21 cellular contexts compared by ENCODE assay signal in the genomic region with DNA sequence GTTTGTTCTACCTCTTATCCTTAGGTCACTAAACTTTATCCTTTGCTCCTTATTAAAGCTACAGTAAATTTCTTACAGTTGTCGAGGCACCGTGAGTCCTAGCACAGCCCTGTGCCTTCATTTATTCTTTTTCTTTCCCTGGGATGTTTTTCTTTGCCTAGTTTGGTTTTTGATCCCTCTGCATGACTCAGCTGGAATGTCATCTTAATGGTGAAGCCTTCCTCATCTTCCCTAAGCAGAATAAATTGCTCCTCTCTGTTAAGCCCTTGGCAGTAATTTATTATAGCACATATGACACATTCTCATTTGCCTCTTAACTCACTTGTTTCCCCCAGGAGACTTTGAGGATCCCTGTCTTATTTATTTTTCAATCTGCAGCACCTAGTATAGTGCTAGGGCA. TPM values are rescaled to one million over a fixed set of nuclear protein-coding genes. Genes with fewer than 3 reads are reported as not detected.
DNase-seq lines count a peak whose midpoint lies in the region; ATAC-seq, FAIRE-seq and TF ChIP-seq lines count a peak whose summit lies in the region.
"Had no signal": no experiment of that assay in that cellular context is flagged by ENCODE, and none has a peak within 500 bp of the region (broad histone marks: within the 10 kb centered on the region; RNA-seq: fewer than 3 reads in every experiment).

No MANE protein-coding gene starts in this region.

- H3K36me3 Mint-ChIP-seq in T-helper 17 cell (ENCODE audit: low read depth) = peaks cover 15% of the 10 kb centered on the region

- H3K27me3 ChIP-seq in HepG2 (ENCODE audit: control insufficient read depth in 1 of 2, insufficient read depth in 2 of 2, low read length in 2 of 2) (no peaks in the 10 kb centered on the region), right lobe of liver (no peaks in the 10 kb centered on the region)
- H3K27me3 ChIP-seq: foreskin keratinocyte, neural progenitor cell, right atrium auricular region, uterus had no signal

- H3K4me1 Mint-ChIP-seq in T-helper 17 cell = peaks cover 7% of the 10 kb centered on the region
- H3K4me1 Mint-ChIP-seq: neural progenitor cell had no signal

- 89% methylated on average over 2 of the region's 2 CpGs for WGBS in HepG2 (ENCODE audit: low lambda C conversion rate)
- 100% methylated on average over 2 of the region's 2 CpGs for WGBS in right lobe of liver (ENCODE audit: insufficient coverage, low coverage, low lambda C conversion rate, missing lambda C conversion rate)

- TF ChIP-seq EP300 in HepG2 (IDR thresholded peaks at IDR 0.05; ENCODE audit: low read depth in 2 of 2, low read length in 2 of 2) (no peak), HepG2 (CRISPR knock-in tag; IDR thresholded peaks at IDR 0.05; ENCODE audit: borderline replicate concordance) (no peak)

- H2AFZ ChIP-seq in HepG2 (ENCODE audit: low read length) = no peak overlapping the region
- H2AFZ ChIP-seq: neural progenitor cell had no signal

- no peak for FAIRE-seq in HepG2 (lab: Jason Lieb, UNC)
- FAIRE-seq: GM12892 had no signal

- CTCF ChIA-PET in HepG2 (lab: Yijun Ruan, JAX; ENCODE audit: low intra/inter-chr PET ratio, low total read pairs) = no interaction called here

- intact Hi-C loops in HepG2 (cut with micrococcal nuclease; ENCODE audit: unreplicated experiment) (no loop called here), right lobe of liver (cut with DNase I) (no loop called here), Right ventricle myocardium superior (cut with DNase I) (no loop called here), posterior vena cava (cut with DNase I) (no loop called here)

- H3K27me3 Mint-ChIP-seq in T-helper 17 cell = no peaks in the 10 kb centered on the region
- H3K27me3 Mint-ChIP-seq: CD8-positive, alpha-beta memory T cell had no signal

- H3K27ac Mint-ChIP-seq in T-helper 17 cell = peak overlapping the region; percentile 24
- H3K27ac Mint-ChIP-seq: neural progenitor cell had no signal

- H3K4me3 Mint-ChIP-seq in T-helper 17 cell = no peak overlapping the region
- H3K4me3 Mint-ChIP-seq: CD8-positive, alpha-beta memory T cell; neural progenitor cell had no signal

- BruUV-seq in HepG2 (replicated peaks; lab: Mats Ljungman, UMichigan) = no TSS peak

- H3K36me3 ChIP-seq in HepG2 (replicated peaks in 1 of 2; ENCODE audit: control insufficient read depth in 1 of 2, insufficient read depth in 2 of 2, low read length in 2 of 2) (peaks cover 2 to 14% of the 10 kb centered on the region in 2 experiments; a peak in 3 of 5 replicates), right lobe of liver (peaks cover 0 to 28% (median 2%) of the 10 kb centered on the region in 4 donors)

- in situ Hi-C loops in HepG2 (cut with HindIII; ENCODE audit: extremely low pct_ligation_motif_present, low pct_unique_long_range_greater_than_20kb) = no loop called here

- H3K4me2 ChIP-seq in HepG2 (ENCODE audit: low read depth, low read length) = no peak overlapping the region
- H3K4me2 ChIP-seq: neural progenitor cell had no signal

- H4K20me1 ChIP-seq in HepG2 (ENCODE audit: insufficient read depth, low read length) = no peaks in the 10 kb centered on the region

- DNase-seq in HepG2 (ENCODE audit: low spot score) (no peak), right lobe of liver (no peak), T-helper 17 cell (no peak), hepatic stellate cell (ENCODE audit: low spot score) (peak; percentile 12), Right ventricle myocardium superior (no peak), posterior vena cava (ENCODE audit: low spot score) (no peak), NCI-H345 (lab: John Stamatoyannopoulos, UW) (no peak), HPDE6-E6E7 (ENCODE audit: extremely low spot score) (no peak)
- DNase-seq: activated T-cell treated with anti-CD3 and anti-CD28 coated beads, Interleukin-2, amount 50 U/mL, for 1 hour; CD8-positive, alpha-beta memory T cell; central memory CD4-positive, alpha-beta T cell; foreskin keratinocyte; GDM1; GOT3; NCI-H2029; NCI-H524; uterus had no signal

- H3K4me3 ChIP-seq in HepG2 (replicated peaks in 1 of 3; ENCODE audit: insufficient read depth in 1 of 3, low read depth in 2 of 3, low read length in 3 of 3) (no peak overlapping the region), right lobe of liver (no peak overlapping the region)
- H3K4me3 ChIP-seq: neural progenitor cell, right atrium auricular region, uterus had no signal

- POLR2A ChIA-PET in HepG2 (lab: Yijun Ruan, JAX) = no interaction called here

- H3K4me1 ChIP-seq in HepG2 (ENCODE audit: insufficient read depth, low read length) (0 out of 2 replicates have a peak, but pooled peaks cover 8% of the 10 kb centered on the region), right lobe of liver (no peaks in the 10 kb centered on the region)
- H3K4me1 ChIP-seq: foreskin keratinocyte, neural progenitor cell, right atrium auricular region, uterus had no signal

- no peaks in the 10 kb centered on the region for H3K79me2 ChIP-seq in HepG2 (ENCODE audit: insufficient read depth, low read length)

- H3K9me3 ChIP-seq in HepG2 (ENCODE audit: low read length) (no peaks in the 10 kb centered on the region), right lobe of liver (no peaks in the 10 kb centered on the region), T-helper 17 cell (ENCODE audit: control insufficient read depth, low read length, poor library complexity, severe bottlenecking) (no peaks in the 10 kb centered on the region)
- H3K9me3 ChIP-seq: right atrium auricular region, uterus had no signal

- H3K9ac ChIP-seq in HepG2 (ENCODE audit: insufficient read depth, low read depth, low read length) = no peak overlapping the region
- H3K9ac ChIP-seq: neural progenitor cell had no signal

- no peak for ATAC-seq in HepG2
- ATAC-seq in right lobe of liver = no peak
- ATAC-seq in T-helper 17 cell = no peak
- no peak for ATAC-seq in Right ventricle myocardium superior (ENCODE audit: poor library complexity)
- ATAC-seq: foreskin keratinocyte, SK-N-SH treated with all-trans-retinoic acid at 6 μM for 48 hours had no signal

- TF ChIP-seq RAD21 in HepG2 (CRISPR knock-in tag; IDR thresholded peaks at IDR 0.05) = no peak

- no peak overlapping the region for H3K27ac ChIP-seq in HepG2 (ENCODE audit: extremely low read length, insufficient read depth, low read length)
- H3K27ac ChIP-seq in right lobe of liver = no peak overlapping the region
- H3K27ac ChIP-seq: foreskin keratinocyte, neural progenitor cell, right atrium auricular region, uterus had no signal

- no peak for TF ChIP-seq CTCF in HepG2 (CRISPR knock-in tag; IDR thresholded peaks at IDR 0.05)
- no peak for TF ChIP-seq CTCF in right lobe of liver (IDR thresholded peaks at IDR 0.05)

- TF ChIP-seq POLR2A in HepG2 (IDR thresholded peaks at IDR 0.05; ENCODE audit: insufficient read depth in 1 of 2, low read depth in 2 of 2, low read length in 2 of 2) (no peak), right lobe of liver (IDR thresholded peaks at IDR 0.05) (no peak)

RNA-seq across cellular contexts. Expression of a gene that starts 16.6 kb away (rescaled TPM):
- 41.3 and 49.4 TPM in 2 replicates for total RNA-seq in HepG2 (2016; rRNA removed; fragmentation: Illumina TruSeq; extraction: Trizol)
- 4.8 and 5.3 TPM in 2 replicates for total RNA-seq in HepG2 (2016; cell fraction: cytosol; rRNA removed; fragmentation: Illumina TruSeq; extraction: Trizol; ENCODE audit: low read depth)
- 39.6 and 51.2 TPM in 2 replicates for total RNA-seq in HepG2 (2016; cell fraction: insoluble cytoplasmic fraction; rRNA removed; fragmentation: Illumina TruSeq; extraction: Trizol)
- 6.6 and 10.6 TPM in 2 replicates for total RNA-seq in HepG2 (2016; cell fraction: membrane; rRNA removed; fragmentation: Illumina TruSeq; extraction: Trizol)
- 27.5 and 28.3 TPM in 2 replicates for total RNA-seq in HepG2 (2016; cell fraction: nucleus; rRNA removed; fragmentation: Illumina TruSeq; extraction: Trizol)
- polyA plus RNA-seq in HepG2 (2011; rRNA removed) = 27.5 and 30.0 TPM in 2 replicates
- 10.0 and 20.8 TPM in 2 replicates for polyA plus RNA-seq in HepG2 (2011; cell fraction: cytosol; rRNA removed)
- polyA plus RNA-seq in HepG2 (2011; cell fraction: nucleus; rRNA removed) = 9.2 and 12.4 TPM in 2 replicates
- 29.5 and 35.3 TPM in 2 replicates for polyA plus RNA-seq in HepG2 (2012)
- 3.5 and 4.8 TPM in 2 replicates for polyA plus RNA-seq in HepG2 (2016; cell fraction: cytosol; fragmentation: Illumina TruSeq; extraction: Trizol; ENCODE audit: low read depth)
- 56.3 and 58.2 TPM in 2 replicates for polyA plus RNA-seq in HepG2 (2016; cell fraction: insoluble cytoplasmic fraction; fragmentation: Illumina TruSeq; extraction: Trizol; ENCODE audit: low read depth)
- 5.7 and 8.7 TPM in 2 replicates for polyA plus RNA-seq in HepG2 (2016; cell fraction: membrane; fragmentation: Illumina TruSeq; extraction: Trizol; ENCODE audit: low read depth)
- polyA plus RNA-seq in HepG2 (2016; cell fraction: nucleus; fragmentation: Illumina TruSeq; extraction: Trizol; ENCODE audit: insufficient read depth, low read depth) = 52.1 and 55.6 TPM in 2 replicates
- 3.7 and 6.4 TPM in 2 replicates for polyA minus RNA-seq in HepG2 (2011; rRNA and poly(A)+ RNA removed; ENCODE audit: low replicate concordance)
- 14.1 and 16.8 TPM in 2 replicates for polyA minus RNA-seq in HepG2 (2011; cell fraction: cytosol; rRNA and poly(A)+ RNA removed)
- polyA minus RNA-seq in HepG2 (2011; cell fraction: nucleus; rRNA and poly(A)+ RNA removed) = 29.3 and 33.6 TPM in 2 replicates
- 10 to 100 TPM; 20.7 to 42.7 (median 26.5) TPM for total RNA-seq in right lobe of liver
- 10 to 100 TPM; 35.5 to 38.0 TPM for total RNA-seq in T-helper 17 cell
- total RNA-seq in Right ventricle myocardium superior = 68.5 TPM
- 10 to 100 TPM; 71.4 to 77.6 TPM for total RNA-seq in posterior vena cava

RNA-seq across cellular contexts. Expression of a gene that starts 28.1 kb away (rescaled TPM):
- 275 and 443 TPM in 2 replicates for total RNA-seq in HepG2 (2016; rRNA removed; fragmentation: Illumina TruSeq; extraction: Trizol)
- 91.1 and 98.5 TPM in 2 replicates for total RNA-seq in HepG2 (2016; cell fraction: cytosol; rRNA removed; fragmentation: Illumina TruSeq; extraction: Trizol; ENCODE audit: low read depth)
- 286 and 449 TPM in 2 replicates for total RNA-seq in HepG2 (2016; cell fraction: insoluble cytoplasmic fraction; rRNA removed; fragmentation: Illumina TruSeq; extraction: Trizol)
- total RNA-seq in HepG2 (2016; cell fraction: membrane; rRNA removed; fragmentation: Illumina TruSeq; extraction: Trizol) = 85.3 and 99.1 TPM in 2 replicates
- total RNA-seq in HepG2 (2016; cell fraction: nucleus; rRNA removed; fragmentation: Illumina TruSeq; extraction: Trizol) = 143 and 154 TPM in 2 replicates
- 167 and 232 TPM in 2 replicates for polyA plus RNA-seq in HepG2 (2011; rRNA removed)
- 146 and 177 TPM in 2 replicates for polyA plus RNA-seq in HepG2 (2011; cell fraction: cytosol; rRNA removed)
- 47.5 and 66.3 TPM in 2 replicates for polyA plus RNA-seq in HepG2 (2011; cell fraction: nucleus; rRNA removed)
- 133 and 136 TPM in 2 replicates for polyA plus RNA-seq in HepG2 (2012)
- 61.4 and 63.4 TPM in 2 replicates for polyA plus RNA-seq in HepG2 (2016; cell fraction: cytosol; fragmentation: Illumina TruSeq; extraction: Trizol; ENCODE audit: low read depth)
- 402 and 430 TPM in 2 replicates for polyA plus RNA-seq in HepG2 (2016; cell fraction: insoluble cytoplasmic fraction; fragmentation: Illumina TruSeq; extraction: Trizol; ENCODE audit: low read depth)
- polyA plus RNA-seq in HepG2 (2016; cell fraction: membrane; fragmentation: Illumina TruSeq; extraction: Trizol; ENCODE audit: low read depth) = 72.9 and 75.0 TPM in 2 replicates
- polyA plus RNA-seq in HepG2 (2016; cell fraction: nucleus; fragmentation: Illumina TruSeq; extraction: Trizol; ENCODE audit: insufficient read depth, low read depth) = 170 and 172 TPM in 2 replicates
- polyA minus RNA-seq in HepG2 (2011; rRNA and poly(A)+ RNA removed; ENCODE audit: low replicate concordance) = 80.9 and 206 TPM in 2 replicates
- 48.7 and 51.6 TPM in 2 replicates for polyA minus RNA-seq in HepG2 (2011; cell fraction: cytosol; rRNA and poly(A)+ RNA removed)
- polyA minus RNA-seq in HepG2 (2011; cell fraction: nucleus; rRNA and poly(A)+ RNA removed) = 75.1 and 78.7 TPM in 2 replicates
- total RNA-seq in right lobe of liver = 100 to 1,000 TPM; 100 to 132 (median 120) TPM
- 100 to 1,000 TPM; 101 to 102 TPM for total RNA-seq in T-helper 17 cell
- total RNA-seq in Right ventricle myocardium superior = 162 TPM
- 100 to 1,000 TPM; 147 to 170 TPM for total RNA-seq in posterior vena cava
